In the genomic region with DNA sequence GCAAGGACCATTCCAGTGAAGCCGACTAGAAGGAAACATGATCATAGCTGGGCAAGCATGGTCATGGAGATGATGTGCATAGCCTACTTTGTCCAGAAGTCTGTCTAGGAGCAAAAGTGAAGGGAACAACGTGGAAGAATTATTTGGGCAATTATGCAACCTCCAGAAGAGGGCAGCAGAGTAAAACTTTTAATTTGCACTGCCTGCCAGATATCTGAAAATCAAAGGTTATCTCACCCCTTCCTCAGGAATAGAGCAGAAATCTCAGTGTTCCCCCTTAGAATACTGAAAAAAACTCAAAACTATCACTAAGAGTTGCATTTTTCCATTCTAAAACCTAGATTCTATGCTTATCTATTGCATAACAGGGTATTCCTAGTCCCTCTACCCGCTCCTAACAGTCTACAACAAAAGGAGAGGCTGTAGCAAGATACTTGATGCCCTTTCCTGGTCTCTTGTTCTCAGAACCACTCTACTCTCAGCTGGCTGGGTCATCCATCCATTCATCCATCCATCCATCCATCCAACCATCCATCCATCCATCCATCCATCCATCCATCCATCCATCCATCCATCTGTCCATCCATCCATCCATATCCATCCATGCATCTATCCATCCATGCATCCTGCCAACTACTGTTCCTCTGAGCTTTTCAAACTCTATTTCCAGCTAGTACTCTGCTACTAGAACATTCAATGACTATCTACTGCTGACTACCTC, we compare ENCODE assay signal across 8 cellular contexts. TPM values are rescaled to one million over a fixed set of nuclear protein-coding genes. Genes with fewer than 3 reads are reported as not detected.
DNase-seq lines count a peak whose midpoint lies in the region; ATAC-seq and TF ChIP-seq lines count a peak whose summit lies in the region.

No MANE protein-coding gene starts in this region.

- no peaks in the 10 kb centered on the region for H4K20me1 ChIP-seq in SU-DHL-6 (ENCODE audit: low read depth, low read length)

- H3K9ac ChIP-seq in SU-DHL-6 (ENCODE audit: low read length) = no peak overlapping the region

- TF ChIP-seq CTCF in 22Rv1 (IDR thresholded peaks at IDR 0.05) (peak; percentile 75), Calu3 (IDR thresholded peaks at IDR 0.05; ENCODE audit: unreplicated experiment) (peak; percentile 70), SU-DHL-6 (IDR thresholded peaks at IDR 0.05; ENCODE audit: insufficient read depth, low read length, poor library complexity, severe bottlenecking) (peak; percentile 29), endothelial cell (IDR thresholded peaks at IDR 0.05; ENCODE audit: unreplicated experiment) (peak; percentile 76), mucosa of descending colon (IDR thresholded peaks at IDR 0.05) (peak; percentile 40)

- no peaks in the 10 kb centered on the region for H3K27me3 ChIP-seq in SU-DHL-6 (ENCODE audit: low read length)

- no peaks in the 10 kb centered on the region for H3K9me2 ChIP-seq in SU-DHL-6 (replicated peaks; ENCODE audit: insufficient read depth, low read length)

- H3K4me2 ChIP-seq in SU-DHL-6 (ENCODE audit: low read depth, low read length, poor library complexity, severe bottlenecking) = no peak overlapping the region

- H3F3A ChIP-seq in SU-DHL-6 (ENCODE audit: insufficient read depth) = no peaks in the 10 kb centered on the region

- H3K36me3 ChIP-seq in SU-DHL-6 (ENCODE audit: low read length) = no peaks in the 10 kb centered on the region
- no peaks in the 10 kb centered on the region for H3K36me3 ChIP-seq in mucosa of descending colon (ENCODE audit: low read depth)

- H3K9me3 Mint-ChIP-seq in Calu3 (ENCODE audit: low read depth, unreplicated experiment) (no peaks in the 10 kb centered on the region), endothelial cell (ENCODE audit: unreplicated experiment) (no peaks in the 10 kb centered on the region)

- H3K4me3 ChIP-seq in SU-DHL-6 (ENCODE audit: insufficient read depth, low read length, poor library complexity, severe bottlenecking) (no peak overlapping the region), mucosa of descending colon (no peak overlapping the region)

- no peak overlapping the region for H3K27ac Mint-ChIP-seq in Calu3 (ENCODE audit: unreplicated experiment)
- H3K27ac Mint-ChIP-seq in endothelial cell (ENCODE audit: unreplicated experiment) = no peak overlapping the region

- peak; percentile 54 for DNase-seq in Calu3
- peak; percentile 73 to 83 for DNase-seq in Kasumi-1 (lab: John Stamatoyannopoulos, UW)
- DNase-seq in endothelial cell (ENCODE audit: low spot score) = peak; percentile 55
- DNase-seq in mucosa of descending colon = peak in 1 of 3 donors; percentile 71

- no peaks in the 10 kb centered on the region for H3K4me1 Mint-ChIP-seq in Calu3 (ENCODE audit: low read depth, unreplicated experiment)
- H3K4me1 Mint-ChIP-seq in endothelial cell (ENCODE audit: unreplicated experiment) = no peaks in the 10 kb centered on the region

- CTCF ChIA-PET in Calu3 (lab: Charles Lee) = interaction anchor here (0.8 to 2.0 kb wide), 4 partner anchors 8 to 631 kb away, joined by 3 to 12 read pairs (median 3); no protein-coding TSS in a partner anchor

- H2AFZ ChIP-seq in SU-DHL-6 (ENCODE audit: low read depth, low read length, severe bottlenecking) = no peak overlapping the region

- BruUV-seq in Calu3 (replicated peaks; lab: Mats Ljungman, UMichigan) = no TSS peak

- H3K79me2 ChIP-seq in SU-DHL-6 (ENCODE audit: insufficient read depth, low read length) = no peaks in the 10 kb centered on the region

- ATAC-seq in mucosa of descending colon (peak; percentile 74), GM21381 (IDR thresholded peaks at IDR 0.05; ENCODE audit: unreplicated experiment) (no peak), HG03175 (IDR thresholded peaks at IDR 0.05; ENCODE audit: unreplicated experiment) (no peak)

- H3K9me3 ChIP-seq in SU-DHL-6 (ENCODE audit: insufficient read depth, low read length) (no peaks in the 10 kb centered on the region), mucosa of descending colon (no peaks in the 10 kb centered on the region)

- H3K4me3 Mint-ChIP-seq in Calu3 (ENCODE audit: low read depth, unreplicated experiment) = no peak overlapping the region
- H3K4me3 Mint-ChIP-seq in endothelial cell (ENCODE audit: unreplicated experiment) = no peak overlapping the region

- no peaks in the 10 kb centered on the region for H3K4me1 ChIP-seq in mucosa of descending colon (ENCODE audit: low read depth)

- no peaks in the 10 kb centered on the region for H3K27me3 Mint-ChIP-seq in Calu3 (ENCODE audit: unreplicated experiment)
- no peaks in the 10 kb centered on the region for H3K27me3 Mint-ChIP-seq in endothelial cell (ENCODE audit: unreplicated experiment)

- intact Hi-C loops in Calu3 (cut with micrococcal nuclease; ENCODE audit: unreplicated experiment) (loop anchor here (1.0 to 5.0 kb wide), 6 partner anchors 181 to 1561 kb away; partner anchors contain the start of gene PLK2), mucosa of descending colon (cut with DNase I, micrococcal nuclease) (loop anchor here (10.0 kb wide), 2 partner anchors 234 to 324 kb away; no protein-coding TSS in a partner anchor)

- H3K36me3 Mint-ChIP-seq in Calu3 (ENCODE audit: insufficient read depth, unreplicated experiment) = no peaks in the 10 kb centered on the region
- H3K36me3 Mint-ChIP-seq in endothelial cell (ENCODE audit: low read depth, unreplicated experiment) = peaks cover 5% of the 10 kb centered on the region

- H3K27ac ChIP-seq in 22Rv1 (no peak overlapping the region), SU-DHL-6 (ENCODE audit: low read depth, low read length) (no peak overlapping the region)

RNA-seq across cellular contexts. Expression of gene SETD9, which starts 8.4 kb away (rescaled TPM):
- total RNA-seq in Calu3 (2022) (11.1 and 11.9 TPM in 2 replicates), endothelial cell (ENCODE audit: unreplicated experiment) (16.0 TPM), mucosa of descending colon (10 to 100 TPM; 11.1 to 23.8 (median 18.9) TPM)

RNA-seq across cellular contexts. Expression of gene MIER3, which starts 50.9 kb away (rescaled TPM):
- 24.1 and 26.3 TPM in 2 replicates for total RNA-seq in Calu3 (2022)
- 52.3 TPM for total RNA-seq in endothelial cell (ENCODE audit: unreplicated experiment)
- total RNA-seq in mucosa of descending colon = 100 to 1,000 TPM in 2 of 3 donors, 10 to 100 TPM in 1; 95.6 to 171 (median 100) TPM
